In the genomic region with DNA sequence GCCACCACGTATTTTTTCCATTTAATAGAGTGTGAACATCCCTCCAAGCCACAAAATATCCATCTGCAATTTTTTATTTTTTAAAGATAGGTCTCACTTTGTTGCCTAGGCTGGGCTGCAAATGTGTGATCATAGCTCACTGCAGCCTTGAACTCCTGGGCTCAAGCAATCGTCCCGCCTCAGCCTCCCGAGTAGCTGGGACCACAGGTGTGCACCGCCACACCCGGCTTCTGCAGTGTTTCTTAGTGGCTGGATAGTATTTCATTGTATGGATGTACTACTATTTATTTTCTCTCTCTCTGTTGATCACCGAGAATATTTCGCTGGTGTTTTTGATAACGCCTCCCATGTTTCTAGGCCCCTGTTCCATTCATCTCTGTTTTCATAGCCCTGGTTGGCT, we compare ENCODE assay signal across 12 cellular contexts. TPM values are rescaled to one million over a fixed set of nuclear protein-coding genes. Genes with fewer than 3 reads are reported as not detected.
DNase-seq lines count a peak whose midpoint lies in the region; ATAC-seq and TF ChIP-seq lines count a peak whose summit lies in the region.
"Had no signal": no experiment of that assay in that cellular context is flagged by ENCODE, and none has a peak within 500 bp of the region (broad histone marks: within the 10 kb centered on the region; RNA-seq: fewer than 3 reads in every experiment).

No MANE protein-coding gene starts in this region.

- H3K4me3 ChIP-seq in BLaER1 treated with 17β-estradiol and CSF1 and Interleukin-3, amounts not matched to agents 10 nM and 100 nM = no peak overlapping the region
- H3K4me3 ChIP-seq in esophagus squamous epithelium (no peak overlapping the region), psoas muscle (peak overlapping the region; percentile 44), A673 (ENCODE audit: low read depth, low read length, poor library complexity, severe bottlenecking) (no peak overlapping the region)

- no peak for TF ChIP-seq POLR2A in esophagus squamous epithelium (IDR thresholded peaks at IDR 0.05)

- H4K20me1 ChIP-seq in BLaER1 treated with 17β-estradiol and CSF1 and Interleukin-3, amounts not matched to agents 10 nM and 100 nM = peaks cover 81 to 100% (median 100%) of the 10 kb centered on the region in 11 experiments

- H3K4me1 ChIP-seq in BLaER1 treated with 17β-estradiol and CSF1 and Interleukin-3, amounts not matched to agents 10 nM and 100 nM = peaks cover 88 to 97% (median 93%) of the 10 kb centered on the region in 10 experiments
- H3K4me1 ChIP-seq in esophagus squamous epithelium (peaks cover 34 to 93% (median 54%) of the 10 kb centered on the region in 3 donors), psoas muscle (peaks cover 72% of the 10 kb centered on the region), A673 (ENCODE audit: insufficient read depth, low read length, poor library complexity, severe bottlenecking) (peaks cover 11% of the 10 kb centered on the region)

- ATAC-seq in psoas muscle (no peak), HG02885 (IDR thresholded peaks at IDR 0.05; ENCODE audit: poor library complexity, unreplicated experiment) (no peak)
- ATAC-seq: stimulated activated naive B cell treated with anti-CD40 and anti-IgM and Interleukin-4, amounts not matched to agents 10 μg/mL and 1 μg/mL and 100 μg/mL, for 72 hours had no signal

- H3K27ac ChIP-seq in BLaER1 treated with 17β-estradiol and CSF1 and Interleukin-3, amounts not matched to agents 10 nM and 100 nM = peak overlapping the region in 3 of 11 experiments; percentile 27 to 83 (median 82); a peak in 5 of 22 replicates
- H3K27ac ChIP-seq in RWPE1 = peak overlapping the region; percentile 99
- H3K27ac ChIP-seq in esophagus squamous epithelium = peak overlapping the region; percentile 51 to 88 (median 76)
- peak overlapping the region; percentile 97 for H3K27ac ChIP-seq in psoas muscle
- H3K27ac ChIP-seq in A673 (ENCODE audit: low read depth, low read length, poor library complexity, severe bottlenecking) = no peak overlapping the region

- CTCF ChIA-PET in RWPE1 (lab: Yijun Ruan, JAX) (interaction anchor here (0.7 to 1.6 kb wide), 2 partner anchors 8 to 27 kb away, joined by 4 to 11 read pairs; no protein-coding TSS in a partner anchor), A673 (lab: Charles Lee) (no interaction called here)

- H3K9ac ChIP-seq in BLaER1 treated with 17β-estradiol and CSF1 and Interleukin-3, amounts not matched to agents 10 nM and 100 nM = peak overlapping the region in 1 of 11 experiments; percentile 75; a peak in 1 of 22 replicates

- TF ChIP-seq CTCF in RWPE1 (conservative IDR thresholded peaks at IDR 0.05; ENCODE audit: low read depth) (no peak), esophagus squamous epithelium (IDR thresholded peaks at IDR 0.05) (no peak), psoas muscle (IDR thresholded peaks at IDR 0.05) (no peak), A673 (conservative IDR thresholded peaks at IDR 0.05; ENCODE audit: low read depth, low read length) (no peak)

- no TSS peak for BruUV-seq in A673 (replicated peaks; lab: Mats Ljungman, UMichigan)

- intact Hi-C loops in esophagus squamous epithelium (cut with DNase I) (no loop called here), psoas muscle (cut with DNase I) (no loop called here), A673 (cut with micrococcal nuclease; ENCODE audit: unreplicated experiment) (no loop called here)

- DNase-seq in RWPE1 (ENCODE audit: low spot score) = no peak
- DNase-seq in esophagus squamous epithelium (lab: John Stamatoyannopoulos, UW) = no peak
- no peak for DNase-seq in psoas muscle
- DNase-seq in A673 (ENCODE audit: low spot score) = no peak
- DNase-seq in GM19238 (ENCODE audit: insufficient read length, low spot score) = no peak
- no peak for DNase-seq in activated CD8-positive, alpha-beta memory T cell treated with anti-CD3 and anti-CD28 coated beads, Interleukin-2, amount 50 U/mL, for 4 hours
- DNase-seq: activated effector memory CD4-positive, alpha-beta T cell treated with Interleukin-2 at 50 U/mL for 16 hours; midbrain; NCI-H2171; stimulated activated naive B cell treated with anti-CD40 and anti-IgM and Interleukin-4, amounts not matched to agents 10 μg/mL and 1 μg/mL and 100 μg/mL, for 72 hours had no signal

- peak overlapping the region in 10 of 11 experiments; percentile 83 to 90 (median 87); a peak in 14 of 22 replicates for H3K4me2 ChIP-seq in BLaER1 treated with 17β-estradiol and CSF1 and Interleukin-3, amounts not matched to agents 10 nM and 100 nM

- WGBS in esophagus squamous epithelium, 2 donors = 76 to 82% methylated on average over 8 of the region's 9 CpGs
- 63 to 76% (median 65%) methylated on average over 9 of the region's 9 CpGs for WGBS in psoas muscle, 3 donors

- H3K36me3 ChIP-seq in BLaER1 treated with 17β-estradiol and CSF1 and Interleukin-3, amounts not matched to agents 10 nM and 100 nM = peaks cover 0 to 16% (median 10%) of the 10 kb centered on the region in 11 experiments; a peak in 10 of 22 replicates
- H3K36me3 ChIP-seq in esophagus squamous epithelium = no peaks in the 10 kb centered on the region
- H3K36me3 ChIP-seq in psoas muscle (ENCODE audit: insufficient read depth in 1 of 2, low read depth in 1 of 2) = no peaks in the 10 kb centered on the region
- H3K36me3 ChIP-seq in A673 (ENCODE audit: insufficient read depth, low read length, poor library complexity, severe bottlenecking) = no peaks in the 10 kb centered on the region

- no peaks in the 10 kb centered on the region for H3K27me3 ChIP-seq in BLaER1 treated with 17β-estradiol and CSF1 and Interleukin-3, amounts not matched to agents 10 nM and 100 nM
- H3K27me3 ChIP-seq in esophagus squamous epithelium = no peaks in the 10 kb centered on the region
- no peaks in the 10 kb centered on the region for H3K27me3 ChIP-seq in psoas muscle (ENCODE audit: insufficient read depth in 3 of 3, low read length in 2 of 3)
- no peaks in the 10 kb centered on the region for H3K27me3 ChIP-seq in A673 (replicated peaks; ENCODE audit: insufficient read depth, low read depth, low read length, poor library complexity)

- no peaks in the 10 kb centered on the region; a peak in 1 of 22 replicates for H3K9me3 ChIP-seq in BLaER1 treated with 17β-estradiol and CSF1 and Interleukin-3, amounts not matched to agents 10 nM and 100 nM (replicated peaks in 1 of 11)
- no peaks in the 10 kb centered on the region for H3K9me3 ChIP-seq in esophagus squamous epithelium
- no peaks in the 10 kb centered on the region for H3K9me3 ChIP-seq in psoas muscle
- H3K9me3 ChIP-seq in A673 (ENCODE audit: low read depth, low read length, poor library complexity, severe bottlenecking) = no peaks in the 10 kb centered on the region

- POLR2A ChIA-PET in RWPE1 (lab: Yijun Ruan, JAX; ENCODE audit: low non-redundant PET) (interaction anchor here (1.2 kb wide), 1 partner anchor 17 kb away, joined by 5 read pairs; a partner anchor contains a TSS), A673 (lab: Charles Lee; ENCODE audit: low non-redundant PET) (no interaction called here)

RNA-seq across cellular contexts. Expression of a gene that starts 17.5 kb away (rescaled TPM):
- total RNA-seq in esophagus squamous epithelium (10 to 100 TPM in 3 of 4 donors, 1 to 10 TPM in 1; 9.6 to 20.0 (median 11.4) TPM), psoas muscle (100 to 1,000 TPM; 114 to 184 (median 137) TPM), A673 (2021) (32.7 and 35.8 TPM in 2 replicates)
- 100 to 1,000 TPM in 1 of 3 donors, 10 to 100 TPM in 2; 50.9 to 114 (median 55.0) TPM for polyA plus RNA-seq in psoas muscle
